13 cellular contexts compared by ENCODE assay signal in the genomic region with DNA sequence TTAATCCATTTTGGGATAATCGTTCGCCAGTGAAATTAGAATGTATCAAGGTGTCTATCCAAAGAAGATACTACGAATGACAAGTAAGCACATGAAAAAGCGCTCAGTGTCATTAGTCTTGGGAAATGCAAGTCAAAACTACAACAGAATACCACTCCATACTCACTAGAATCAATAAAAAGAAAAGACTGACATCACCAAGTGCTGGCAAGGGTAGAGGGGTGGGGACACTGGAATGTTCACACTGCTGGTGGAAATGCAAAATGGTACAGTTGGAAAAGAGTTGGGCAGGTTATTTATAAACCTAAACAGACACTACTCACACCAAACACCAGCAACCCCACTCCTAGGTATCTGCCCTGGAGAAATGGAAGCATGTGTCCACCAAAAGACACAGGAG. TPM values are rescaled to one million over a fixed set of nuclear protein-coding genes. Genes with fewer than 3 reads are reported as not detected.
DNase-seq lines count a peak whose midpoint lies in the region; ATAC-seq lines count a peak whose summit lies in the region.
"Had no signal": no experiment of that assay in that cellular context is flagged by ENCODE, and none has a peak within 500 bp of the region (broad histone marks: within the 10 kb centered on the region; RNA-seq: fewer than 3 reads in every experiment).

No MANE protein-coding gene starts in this region.

- H3K9me3 ChIP-seq in right cardiac atrium (ENCODE audit: control insufficient read depth, low read length) = no peaks in the 10 kb centered on the region
- H3K9me3 ChIP-seq: testis had no signal

- no peaks in the 10 kb centered on the region for H3K27me3 ChIP-seq in right cardiac atrium (ENCODE audit: control insufficient read depth, insufficient read depth)
- H3K27me3 ChIP-seq: testis had no signal

- no peak for ATAC-seq in right cardiac atrium
- ATAC-seq in stimulated activated naive CD8-positive, alpha-beta T cell treated with anti-CD3 and anti-CD28 coated beads, Interleukin-15, amount 100 ng/mL, for 72 hours = no peak

- peak overlapping the region; percentile 36 for H3K4me3 Mint-ChIP-seq in T-helper 1 cell treated with Interleukin-12 subunit alpha and Interleukin-12 subunit beta and Interleukin-4 antibody, amounts not matched to agents 30 μg/mL and 1 μg/mL, for 36 hours
- peak overlapping the region; percentile 51 for H3K4me3 Mint-ChIP-seq in activated T-helper 2 cell treated with anti-CD3 and anti-CD28 coated beads, Interferon-gamma antibody, Interleukin-2, Interleukin-4, amounts not matched to agents 10 μg/mL and 5 μg/mL and 100 μg/mL, durations not matched to agents 14 hours and 24 hours and 36 hours (ENCODE audit: low read depth)
- peak overlapping the region; percentile 69 to 75 for H3K4me3 Mint-ChIP-seq in stimulated activated naive CD8-positive, alpha-beta T cell treated with anti-CD3 and anti-CD28 coated beads, Interleukin-15, amount 100 ng/mL, for 72 hours

- peaks cover 57% of the 10 kb centered on the region for H3K4me1 ChIP-seq in right cardiac atrium (ENCODE audit: control insufficient read depth, insufficient read depth, low read length)

- no peaks in the 10 kb centered on the region for H3K9me3 Mint-ChIP-seq in T-helper 1 cell treated with Interleukin-12 subunit alpha and Interleukin-12 subunit beta and Interleukin-4 antibody, amounts not matched to agents 30 μg/mL and 1 μg/mL, for 36 hours
- no peaks in the 10 kb centered on the region for H3K9me3 Mint-ChIP-seq in activated T-helper 2 cell treated with anti-CD3 and anti-CD28 coated beads, Interferon-gamma antibody, Interleukin-2, Interleukin-4, amounts not matched to agents 10 μg/mL and 5 μg/mL and 100 μg/mL, durations not matched to agents 14 hours and 24 hours and 36 hours
- H3K9me3 Mint-ChIP-seq in stimulated activated naive CD8-positive, alpha-beta T cell treated with anti-CD3 and anti-CD28 coated beads, Interleukin-15, amount 100 ng/mL, for 72 hours = no peaks in the 10 kb centered on the region

- DNase-seq in T-helper 1 cell (no peak), right cardiac atrium (no peak), DMS79 treated with DMSO at 0.1 percent for 48 hours (lab: John Stamatoyannopoulos, UW) (no peak), LoVo (ENCODE audit: low spot score) (no peak), epidermal melanocyte (ENCODE audit: insufficient read length, low spot score) (no peak)
- no peak for DNase-seq in activated T-helper 2 cell treated with anti-CD3 and anti-CD28 coated beads, Interferon-gamma antibody, Interleukin-2, Interleukin-4, amounts not matched to agents 10 μg/mL and 5 μg/mL and 100 μg/mL, durations not matched to agents 14 hours and 24 hours and 36 hours (ENCODE audit: low spot score)
- DNase-seq in stimulated activated naive CD8-positive, alpha-beta T cell treated with anti-CD3 and anti-CD28 coated beads, Interleukin-15, amount 100 ng/mL, for 72 hours = no peak
- DNase-seq: KBM-7; NCI-H510A; stimulated activated CD4-positive, alpha-beta T cell treated with anti-CD3 and anti-CD28 coated beads, Interleukin-15, amount 100 ng/mL, for 24 hours; T1000; testis had no signal

- H3K4me3 ChIP-seq in right cardiac atrium (ENCODE audit: low read length) = no peak overlapping the region
- H3K4me3 ChIP-seq: testis had no signal

- intact Hi-C loops in activated T-helper 2 cell treated with anti-CD3 and anti-CD28 coated beads, Interferon-gamma antibody, Interleukin-2, Interleukin-4, amounts not matched to agents 10 μg/mL and 5 μg/mL and 100 μg/mL, durations not matched to agents 14 hours and 24 hours and 36 hours (cut with micrococcal nuclease) = no loop called here
- intact Hi-C loops in right cardiac atrium (cut with DNase I) = no loop called here

- 93% methylated on average over 4 of the region's 4 CpGs for WGBS in right cardiac atrium

- peaks cover 90% of the 10 kb centered on the region for H3K4me1 Mint-ChIP-seq in T-helper 1 cell treated with Interleukin-12 subunit alpha and Interleukin-12 subunit beta and Interleukin-4 antibody, amounts not matched to agents 30 μg/mL and 1 μg/mL, for 36 hours (ENCODE audit: low read depth)
- peaks cover 94% of the 10 kb centered on the region for H3K4me1 Mint-ChIP-seq in activated T-helper 2 cell treated with anti-CD3 and anti-CD28 coated beads, Interferon-gamma antibody, Interleukin-2, Interleukin-4, amounts not matched to agents 10 μg/mL and 5 μg/mL and 100 μg/mL, durations not matched to agents 14 hours and 24 hours and 36 hours (ENCODE audit: low read depth)
- H3K4me1 Mint-ChIP-seq in stimulated activated naive CD8-positive, alpha-beta T cell treated with anti-CD3 and anti-CD28 coated beads, Interleukin-15, amount 100 ng/mL, for 72 hours = peaks cover 100% of the 10 kb centered on the region

- H3K36me3 Mint-ChIP-seq in T-helper 1 cell treated with Interleukin-12 subunit alpha and Interleukin-12 subunit beta and Interleukin-4 antibody, amounts not matched to agents 30 μg/mL and 1 μg/mL, for 36 hours (ENCODE audit: low read depth) = peaks cover 73% of the 10 kb centered on the region
- H3K36me3 Mint-ChIP-seq in activated T-helper 2 cell treated with anti-CD3 and anti-CD28 coated beads, Interferon-gamma antibody, Interleukin-2, Interleukin-4, amounts not matched to agents 10 μg/mL and 5 μg/mL and 100 μg/mL, durations not matched to agents 14 hours and 24 hours and 36 hours (ENCODE audit: low read depth) = peaks cover 92% of the 10 kb centered on the region

- no peaks in the 10 kb centered on the region for H3K27me3 Mint-ChIP-seq in T-helper 1 cell treated with Interleukin-12 subunit alpha and Interleukin-12 subunit beta and Interleukin-4 antibody, amounts not matched to agents 30 μg/mL and 1 μg/mL, for 36 hours (ENCODE audit: low read depth)
- no peaks in the 10 kb centered on the region for H3K27me3 Mint-ChIP-seq in activated T-helper 2 cell treated with anti-CD3 and anti-CD28 coated beads, Interferon-gamma antibody, Interleukin-2, Interleukin-4, amounts not matched to agents 10 μg/mL and 5 μg/mL and 100 μg/mL, durations not matched to agents 14 hours and 24 hours and 36 hours (ENCODE audit: low read depth)
- H3K27me3 Mint-ChIP-seq in stimulated activated naive CD8-positive, alpha-beta T cell treated with anti-CD3 and anti-CD28 coated beads, Interleukin-15, amount 100 ng/mL, for 72 hours = no peaks in the 10 kb centered on the region

- H3K27ac Mint-ChIP-seq in T-helper 1 cell treated with Interleukin-12 subunit alpha and Interleukin-12 subunit beta and Interleukin-4 antibody, amounts not matched to agents 30 μg/mL and 1 μg/mL, for 36 hours = peak overlapping the region; percentile 50
- peak overlapping the region; percentile 75 for H3K27ac Mint-ChIP-seq in activated T-helper 2 cell treated with anti-CD3 and anti-CD28 coated beads, Interferon-gamma antibody, Interleukin-2, Interleukin-4, amounts not matched to agents 10 μg/mL and 5 μg/mL and 100 μg/mL, durations not matched to agents 14 hours and 24 hours and 36 hours
- H3K27ac Mint-ChIP-seq in stimulated activated naive CD8-positive, alpha-beta T cell treated with anti-CD3 and anti-CD28 coated beads, Interleukin-15, amount 100 ng/mL, for 72 hours = peak overlapping the region in 1 of 2 donors; percentile 85

- peak overlapping the region; percentile 10 for H3K27ac ChIP-seq in right cardiac atrium (ENCODE audit: low read length)

RNA-seq across cellular contexts. Expression of a gene that starts 11.2 kb away (rescaled TPM):
- total RNA-seq in activated T-helper 2 cell treated with anti-CD3 and anti-CD28 coated beads, Interferon-gamma antibody, Interleukin-2, Interleukin-4, amounts not matched to agents 10 μg/mL and 5 μg/mL and 100 μg/mL, durations not matched to agents 14 hours and 24 hours and 36 hours = 387 and 398 TPM in 2 replicates
- total RNA-seq in right cardiac atrium = 100 to 1,000 TPM; 181 to 280 (median 218) TPM
- polyA plus RNA-seq in right cardiac atrium = 116 TPM
